ENCODE assay signal across 1 cellular context in genomic region chr10:79262959-79263746, GRCh38.
TF ChIP-seq lines count a peak whose summit lies in the region.

No MANE protein-coding gene starts in this region.

TF ChIP-seq in WTC11, 78 proteins besides CTCF, POLR2A, EP300 and RAD21 (continued from another document):
- TF ChIP-seq, protein P1, sequence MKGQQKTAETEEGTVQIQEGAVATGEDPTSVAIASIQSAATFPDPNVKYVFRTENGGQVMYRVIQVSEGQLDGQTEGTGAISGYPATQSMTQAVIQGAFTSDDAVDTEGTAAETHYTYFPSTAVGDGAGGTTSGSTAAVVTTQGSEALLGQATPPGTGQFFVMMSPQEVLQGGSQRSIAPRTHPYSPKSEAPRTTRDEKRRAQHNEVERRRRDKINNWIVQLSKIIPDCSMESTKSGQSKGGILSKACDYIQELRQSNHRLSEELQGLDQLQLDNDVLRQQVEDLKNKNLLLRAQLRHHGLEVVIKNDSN (CRISPR knock-in tag; IDR thresholded peaks at IDR 0.05) = no peak
- TF ChIP-seq RELA (CRISPR knock-in tag; IDR thresholded peaks at IDR 0.05; ENCODE audit: borderline replicate concordance) = no peak
- TF ChIP-seq, protein P2, sequence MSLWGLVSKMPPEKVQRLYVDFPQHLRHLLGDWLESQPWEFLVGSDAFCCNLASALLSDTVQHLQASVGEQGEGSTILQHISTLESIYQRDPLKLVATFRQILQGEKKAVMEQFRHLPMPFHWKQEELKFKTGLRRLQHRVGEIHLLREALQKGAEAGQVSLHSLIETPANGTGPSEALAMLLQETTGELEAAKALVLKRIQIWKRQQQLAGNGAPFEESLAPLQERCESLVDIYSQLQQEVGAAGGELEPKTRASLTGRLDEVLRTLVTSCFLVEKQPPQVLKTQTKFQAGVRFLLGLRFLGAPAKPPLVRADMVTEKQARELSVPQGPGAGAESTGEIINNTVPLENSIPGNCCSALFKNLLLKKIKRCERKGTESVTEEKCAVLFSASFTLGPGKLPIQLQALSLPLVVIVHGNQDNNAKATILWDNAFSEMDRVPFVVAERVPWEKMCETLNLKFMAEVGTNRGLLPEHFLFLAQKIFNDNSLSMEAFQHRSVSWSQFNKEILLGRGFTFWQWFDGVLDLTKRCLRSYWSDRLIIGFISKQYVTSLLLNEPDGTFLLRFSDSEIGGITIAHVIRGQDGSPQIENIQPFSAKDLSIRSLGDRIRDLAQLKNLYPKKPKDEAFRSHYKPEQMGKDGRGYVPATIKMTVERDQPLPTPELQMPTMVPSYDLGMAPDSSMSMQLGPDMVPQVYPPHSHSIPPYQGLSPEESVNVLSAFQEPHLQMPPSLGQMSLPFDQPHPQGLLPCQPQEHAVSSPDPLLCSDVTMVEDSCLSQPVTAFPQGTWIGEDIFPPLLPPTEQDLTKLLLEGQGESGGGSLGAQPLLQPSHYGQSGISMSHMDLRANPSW (CRISPR knock-in tag; conservative IDR thresholded peaks at IDR 0.05; ENCODE audit: low read depth) = no peak
- no peak for TF ChIP-seq PRDM15 (CRISPR knock-in tag; IDR thresholded peaks at IDR 0.05)
- TF ChIP-seq PRRX2 (CRISPR knock-in tag; IDR thresholded peaks at IDR 0.05) = no peak
- no peak for TF ChIP-seq IRF2 (CRISPR knock-in tag; IDR thresholded peaks at IDR 0.05; ENCODE audit: borderline replicate concordance, low read depth)
- TF ChIP-seq ZNF281 (CRISPR knock-in tag; IDR thresholded peaks at IDR 0.05) = no peak
- no peak for TF ChIP-seq MYBL2 (CRISPR knock-in tag; IDR thresholded peaks at IDR 0.05)
